8 cellular contexts compared by ENCODE assay signal in genomic region chr10:117670116-117670515, GRCh38.
"Had no signal": no experiment of that assay in that cellular context is flagged by ENCODE, and none has a peak within 500 bp of the region (broad histone marks: within the 10 kb centered on the region; RNA-seq: fewer than 3 reads in every experiment).

No MANE protein-coding gene starts in this region.

- ATAC-seq: HCT116, K562 had no signal

- DNase-seq: GM23248, GOT3, H7, HFFc6, IMR-90, KG1 had no signal
